12 cellular contexts compared by ENCODE assay signal in the genomic region with DNA sequence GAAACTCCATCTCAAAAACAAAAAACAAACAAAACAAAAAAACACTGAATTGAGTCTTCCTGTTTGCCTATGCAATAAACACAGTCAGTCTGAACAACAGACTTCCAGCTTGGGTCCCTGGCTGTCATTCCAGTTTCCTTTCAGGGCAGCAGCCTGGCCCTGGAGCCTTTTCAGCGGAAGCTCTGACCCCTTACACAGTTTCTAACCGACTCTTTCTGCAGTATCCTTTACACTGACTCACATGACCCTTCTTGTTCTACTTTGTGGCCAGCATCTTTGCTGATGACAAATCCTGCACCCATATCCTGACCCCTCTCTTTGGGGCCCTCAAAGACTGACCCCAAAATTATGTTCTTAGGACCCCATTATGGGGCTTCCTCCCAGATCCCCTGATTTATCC.
"Had no signal": no experiment of that assay in that cellular context is flagged by ENCODE, and none has a peak within 500 bp of the region (broad histone marks: within the 10 kb centered on the region; RNA-seq: fewer than 3 reads in every experiment).

No MANE protein-coding gene starts in this region.

- H3K36me3 ChIP-seq: esophagus squamous epithelium, heart left ventricle, left lung, ovary, suprapubic skin had no signal

- H3K27me3 ChIP-seq: left lung, ovary, suprapubic skin had no signal

- H3K4me1 ChIP-seq: esophagus squamous epithelium, heart left ventricle, left lung had no signal

- DNase-seq: activated CD4-positive, alpha-beta T cell treated with anti-CD3 and anti-CD28 coated beads, Interleukin-2, amount 10 ng/mL, durations not matched to agents 24 days and 14 days; activated naive CD4-positive, alpha-beta T cell treated with anti-CD3 and anti-CD28 coated beads for 36 hours; esophagus squamous epithelium; foreskin melanocyte; heart left ventricle; left lung; ovary; stimulated activated naive CD8-positive, alpha-beta T cell treated with anti-CD3 and anti-CD28 coated beads, Interleukin-15, Interleukin-2, amounts not matched to agents 100 U/mL and 50 U/mL, for 24 hours; T-helper 2 cell had no signal

- H3K4me3 ChIP-seq: esophagus squamous epithelium, heart left ventricle, left lung, ovary, suprapubic skin had no signal

- ATAC-seq: heart left ventricle; left lung; sciatic nerve; stimulated activated naive CD8-positive, alpha-beta T cell treated with anti-CD3 and anti-CD28 coated beads, Interleukin-15, Interleukin-2, amounts not matched to agents 100 U/mL and 50 U/mL, for 24 hours; WTC11 had no signal

- H3K9me3 ChIP-seq: esophagus squamous epithelium, heart left ventricle, left lung, ovary, suprapubic skin had no signal

- H3K27ac ChIP-seq: esophagus squamous epithelium, heart left ventricle, left lung, ovary, suprapubic skin had no signal
